Comparison of ENCODE assay signal across 8 cellular contexts in the genomic region with DNA sequence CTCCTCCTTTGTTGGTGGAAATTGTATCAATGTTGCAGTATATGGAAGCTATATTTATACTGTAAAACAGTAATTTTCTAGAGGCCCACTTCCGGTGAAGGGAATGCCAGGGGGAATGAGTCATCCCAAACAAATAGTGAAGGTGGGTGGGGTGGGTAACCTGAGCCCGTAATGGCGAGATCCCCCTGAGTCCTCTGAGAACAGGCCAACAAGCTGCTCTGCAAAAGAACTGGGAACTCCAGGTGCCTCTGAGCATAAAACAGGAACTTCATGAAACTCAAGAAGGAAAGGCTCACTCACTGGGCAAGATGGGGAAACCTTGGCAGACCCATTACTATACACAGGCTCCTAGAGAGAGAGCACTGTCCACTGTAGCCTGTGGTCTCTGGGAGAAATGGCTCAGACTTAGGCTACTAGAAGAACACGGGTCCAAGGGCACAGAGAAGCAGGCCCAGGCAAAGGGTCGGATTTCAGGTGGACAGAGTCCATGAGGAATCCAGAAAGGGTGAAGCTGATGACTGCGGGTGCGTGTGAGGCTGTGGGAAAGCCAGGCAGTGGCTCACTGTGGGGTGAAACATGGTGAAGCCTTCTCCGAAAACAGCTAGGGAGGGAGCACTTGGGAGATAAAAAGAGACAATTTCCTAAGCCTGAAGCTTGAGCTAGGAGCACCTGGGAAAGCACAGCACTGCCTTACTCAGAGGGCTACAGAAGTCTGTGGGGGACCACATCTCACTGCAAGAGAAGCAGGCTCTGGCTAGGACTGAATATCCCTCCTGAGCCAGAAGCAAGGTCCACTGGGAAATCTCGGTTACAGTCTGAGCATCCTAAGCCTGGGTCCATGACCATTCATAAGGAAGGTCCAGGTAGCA. TPM values are rescaled to one million over a fixed set of nuclear protein-coding genes. Genes with fewer than 3 reads are reported as not detected.
DNase-seq lines count a peak whose midpoint lies in the region; TF ChIP-seq lines count a peak whose summit lies in the region.
"Had no signal": no experiment of that assay in that cellular context is flagged by ENCODE, and none has a peak within 500 bp of the region (broad histone marks: within the 10 kb centered on the region; RNA-seq: fewer than 3 reads in every experiment).

No MANE protein-coding gene starts in this region.

- no peak overlapping the region for H3K4me3 Mint-ChIP-seq in endodermal cell

- peaks cover 9% of the 10 kb centered on the region for H3K4me1 Mint-ChIP-seq in endodermal cell

- no peaks in the 10 kb centered on the region for H3K27me3 ChIP-seq in endodermal cell (ENCODE audit: control insufficient read depth, insufficient read depth, low read length, poor library complexity, severe bottlenecking)
- no peaks in the 10 kb centered on the region for H3K27me3 ChIP-seq in skeletal muscle satellite cell (ENCODE audit: control insufficient read depth, insufficient read depth, low read length)

- intact Hi-C loops in posterior vena cava (cut with DNase I) = loop anchor here in 1 of 2 donors (5.0 kb wide), 1 partner anchor 48 kb away; no protein-coding TSS in a partner anchor

- in situ Hi-C loops in GM13977 (cut with MboI; ENCODE audit: low pct_unique_long_range_greater_than_20kb, low sequenced_read_pairs, unreplicated experiment) = loop anchor here (25.0 kb wide), 1 partner anchor 603 kb away; no protein-coding TSS in a partner anchor

- H3K9me3 ChIP-seq in endodermal cell (ENCODE audit: control insufficient read depth, low read length) (peaks cover 6% of the 10 kb centered on the region), skeletal muscle satellite cell (replicated peaks; ENCODE audit: low read length) (no peaks in the 10 kb centered on the region)

- H3K36me3 ChIP-seq in endodermal cell (ENCODE audit: control insufficient read depth, insufficient read depth, low read length) = peaks cover 33% of the 10 kb centered on the region
- peaks cover 54% of the 10 kb centered on the region for H3K36me3 ChIP-seq in skeletal muscle satellite cell (ENCODE audit: insufficient read depth, low read length)

- peaks cover 52% of the 10 kb centered on the region for H3K36me3 Mint-ChIP-seq in endodermal cell (ENCODE audit: low read depth)

- H3K4me1 ChIP-seq in endodermal cell (ENCODE audit: control insufficient read depth, insufficient read depth, low read length) (peaks cover 5% of the 10 kb centered on the region), skeletal muscle satellite cell (ENCODE audit: control insufficient read depth, insufficient read depth, low read length) (peaks cover 22% of the 10 kb centered on the region)

- H3K27me3 Mint-ChIP-seq in endodermal cell (ENCODE audit: insufficient read depth) = no peaks in the 10 kb centered on the region

- 77 to 81% methylated on average over 8 to 9 of the region's 9 CpGs for WGBS in endodermal cell (ENCODE audit: insufficient coverage in 1 of 2, insufficient read length in 1 of 2), 2 experiments

- H3K27ac Mint-ChIP-seq in endodermal cell = peak overlapping the region; percentile 60

- DNase-seq in HFF-Myc (ENCODE audit: extremely low read depth, low read depth) (peak; percentile 76), NCI-H2227 treated with DMSO at 0.1 percent for 48 hours (lab: John Stamatoyannopoulos, UW) (peak; percentile 20), endodermal cell (peak; percentile 70), GM13977 (ENCODE audit: low spot score) (no peak), posterior vena cava (ENCODE audit: low spot score) (no peak)
- DNase-seq in activated CD8-positive, alpha-beta memory T cell treated with anti-CD3 and anti-CD28 coated beads for 24 hours = no peak
- DNase-seq: NCI-H774 had no signal

- no peak overlapping the region for H3K9ac ChIP-seq in endodermal cell (ENCODE audit: extremely low read depth, low read length, poor library complexity, severe bottlenecking)
- peak overlapping the region; percentile 28 for H3K9ac ChIP-seq in skeletal muscle satellite cell (ENCODE audit: low read depth, low read length)

- no peak overlapping the region for H3K4me3 ChIP-seq in HFF-Myc (replicated peaks; ENCODE audit: low read depth, low read length)
- no peak overlapping the region for H3K4me3 ChIP-seq in endodermal cell (ENCODE audit: low read length)
- peak overlapping the region; percentile 29 for H3K4me3 ChIP-seq in skeletal muscle satellite cell (ENCODE audit: low read length)

- no peaks in the 10 kb centered on the region for H3K9me3 Mint-ChIP-seq in endodermal cell

- H3K4me2 ChIP-seq in skeletal muscle satellite cell (ENCODE audit: low read length) = peak overlapping the region; percentile 66

- H3K27ac ChIP-seq in endodermal cell (ENCODE audit: low read depth, low read length) = no peak overlapping the region

- no peak for TF ChIP-seq CTCF in HFF-Myc (IDR thresholded peaks at IDR 0.05; ENCODE audit: low read depth, low read length, missing control alignments)
- TF ChIP-seq CTCF in endodermal cell (conservative IDR thresholded peaks at IDR 0.05) = no peak
- no peak for TF ChIP-seq CTCF in GM13977 (IDR thresholded peaks at IDR 0.05; ENCODE audit: extremely low read depth, insufficient read depth, missing control alignments)

RNA-seq across cellular contexts. Expression of gene LARP6, which starts 19.8 kb away (rescaled TPM):
- total RNA-seq in endodermal cell = 10 to 100 TPM; 24.0 to 24.9 TPM
- 14.4 TPM for polyA plus RNA-seq in endodermal cell (2013, experiment 1 of 2)
- polyA plus RNA-seq in endodermal cell (2013, experiment 2 of 2) = 11.8 TPM
- 37.5 and 45.7 TPM in 2 replicates for total RNA-seq in skeletal muscle satellite cell (2012; rRNA removed)
- total RNA-seq in posterior vena cava = 10 to 100 TPM; 38.0 to 44.7 TPM

RNA-seq across cellular contexts. Expression of gene THAP10, which starts 58.1 kb away (rescaled TPM):
- total RNA-seq in endodermal cell (1 to 10 TPM; 2.4 to 6.1 TPM), posterior vena cava (1 to 10 TPM; 1.7 to 2.1 TPM)
- 6.4 TPM for polyA plus RNA-seq in endodermal cell (2013, experiment 1 of 2)
- 6.4 TPM for polyA plus RNA-seq in endodermal cell (2013, experiment 2 of 2)
- total RNA-seq in skeletal muscle satellite cell (2012; rRNA removed) = 2.0 and 2.4 TPM in 2 replicates

RNA-seq across cellular contexts. Expression of gene LRRC49, which starts 58.5 kb away (rescaled TPM):
- 10 to 100 TPM in 1 of 2 donors, 1 to 10 TPM in 1; 6.6 to 10.7 TPM for total RNA-seq in endodermal cell
- polyA plus RNA-seq in endodermal cell (2013, experiment 1 of 2) = 17.3 TPM
- 21.0 TPM for polyA plus RNA-seq in endodermal cell (2013, experiment 2 of 2)
- total RNA-seq in skeletal muscle satellite cell (2012; rRNA removed) = 6.3 and 6.6 TPM in 2 replicates
- 10 to 100 TPM in 1 of 2 donors, 1 to 10 TPM in 1; 9.7 to 10.2 TPM for total RNA-seq in posterior vena cava

Comparison
In these comparisons a context has a peak if more than half of its experiments do, and no peak if none do; other contexts are left out.
1. DNase-seq: peak in HFF-Myc (single experiment), NCI-H2227 treated with DMSO at 0.1 percent for 48 hours (single experiment) and endodermal cell (single experiment); none in activated CD8-positive, alpha-beta memory T cell treated with anti-CD3 and anti-CD28 coated beads for 24 hours (single experiment), GM13977 (single experiment) and posterior vena cava (single experiment).